19 cellular contexts compared by ENCODE assay signal in the genomic region with DNA sequence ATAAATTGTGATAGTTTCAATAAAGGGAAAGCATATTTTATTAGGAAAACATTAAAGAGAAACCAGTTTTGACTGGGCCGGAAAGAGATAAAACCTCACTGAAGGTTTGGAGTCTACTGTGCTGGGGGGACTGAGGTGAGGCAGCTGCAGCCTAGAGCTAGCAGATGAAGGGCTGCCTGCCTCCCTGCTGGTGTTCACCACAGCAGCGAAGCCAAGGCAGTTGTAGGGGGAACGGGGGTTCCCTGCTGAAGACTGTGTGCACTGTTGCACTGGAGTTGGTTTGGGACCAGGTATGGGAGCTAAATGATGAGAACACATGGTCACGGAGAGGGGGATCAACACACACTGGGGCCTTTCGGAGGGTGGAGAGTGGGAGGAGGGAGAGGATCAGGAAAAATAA.
"Had no signal": no experiment of that assay in that cellular context is flagged by ENCODE, and none has a peak within 500 bp of the region (broad histone marks: within the 10 kb centered on the region; RNA-seq: fewer than 3 reads in every experiment).

No MANE protein-coding gene starts in this region.

- H3K27me3 Mint-ChIP-seq: effector memory CD8-positive, alpha-beta T cell; natural killer cell treated with Interleukin-12 subunit alpha and Interleukin-12 subunit beta and Interleukin-15 and Interleukin-18, amount 100 ng/mL, for 72 hours; stimulated activated naive CD8-positive, alpha-beta T cell treated with anti-CD3 and anti-CD28 coated beads, Interleukin-15, Interleukin-2, amounts not matched to agents 100 ng/mL and 50 ng/mL, for 24 hours had no signal

- H3K4me3 ChIP-seq: esophagus squamous epithelium, gastroesophageal sphincter, psoas muscle, right lobe of liver, testis, tibial nerve, upper lobe of right lung had no signal

- H3K4me1 Mint-ChIP-seq: stimulated activated effector memory CD8-positive, alpha-beta T cell treated with anti-CD3 and anti-CD28 coated beads, Interleukin-12 subunit alpha, Interleukin-12 subunit beta, amount 100 ng/mL, for 72 hours had no signal

- H3K27me3 ChIP-seq: esophagus squamous epithelium, gastroesophageal sphincter, right lobe of liver, testis, tibial nerve, upper lobe of right lung had no signal

- H3K36me3 ChIP-seq: esophagus squamous epithelium, gastroesophageal sphincter, right lobe of liver, tibial nerve, upper lobe of right lung had no signal

- FAIRE-seq: islet of Langerhans had no signal

- H3K27ac Mint-ChIP-seq: effector memory CD8-positive, alpha-beta T cell; mesothelial cell of epicardium; natural killer cell treated with Interleukin-12 subunit alpha and Interleukin-12 subunit beta and Interleukin-15 and Interleukin-18, amount 100 ng/mL, for 72 hours; stimulated activated effector memory CD8-positive, alpha-beta T cell treated with anti-CD3 and anti-CD28 coated beads, Interleukin-12 subunit alpha, Interleukin-12 subunit beta, amount 100 ng/mL, for 72 hours; stimulated activated naive CD8-positive, alpha-beta T cell treated with anti-CD3 and anti-CD28 coated beads, Interleukin-15, Interleukin-2, amounts not matched to agents 100 ng/mL and 50 ng/mL, for 24 hours had no signal

- H3K4me3 Mint-ChIP-seq: effector memory CD8-positive, alpha-beta T cell; mesothelial cell of epicardium; natural killer cell treated with Interleukin-12 subunit alpha and Interleukin-12 subunit beta and Interleukin-15 and Interleukin-18, amount 100 ng/mL, for 72 hours; stimulated activated effector memory CD8-positive, alpha-beta T cell treated with anti-CD3 and anti-CD28 coated beads, Interleukin-12 subunit alpha, Interleukin-12 subunit beta, amount 100 ng/mL, for 72 hours; stimulated activated naive CD8-positive, alpha-beta T cell treated with anti-CD3 and anti-CD28 coated beads, Interleukin-15, Interleukin-2, amounts not matched to agents 100 ng/mL and 50 ng/mL, for 24 hours had no signal

- DNase-seq: effector memory CD8-positive, alpha-beta T cell; esophagus squamous epithelium; foreskin fibroblast; glutamatergic neuron; mammary epithelial cell; psoas muscle; retina; right lobe of liver; stimulated activated CD4-positive, alpha-beta T cell treated with anti-CD3 and anti-CD28 coated beads, Interleukin-4, amount 100 ng/mL, for 1 hour; stimulated activated CD8-positive, alpha-beta memory T cell treated with anti-CD3 and anti-CD28 coated beads, Interleukin-4, amount 100 ng/mL, for 48 hours; testis; upper lobe of right lung had no signal

- H3K27ac ChIP-seq: esophagus squamous epithelium, gastroesophageal sphincter, psoas muscle, right lobe of liver, testis, tibial nerve, upper lobe of right lung had no signal

- H3K4me1 ChIP-seq: esophagus squamous epithelium, gastroesophageal sphincter, psoas muscle, right lobe of liver, testis, tibial nerve, upper lobe of right lung had no signal

- H3K9me3 Mint-ChIP-seq: mesothelial cell of epicardium; stimulated activated naive CD8-positive, alpha-beta T cell treated with anti-CD3 and anti-CD28 coated beads, Interleukin-15, Interleukin-2, amounts not matched to agents 100 ng/mL and 50 ng/mL, for 24 hours had no signal

- H3K36me3 Mint-ChIP-seq: mesothelial cell of epicardium; natural killer cell treated with Interleukin-12 subunit alpha and Interleukin-12 subunit beta and Interleukin-15 and Interleukin-18, amount 100 ng/mL, for 72 hours; stimulated activated effector memory CD8-positive, alpha-beta T cell treated with anti-CD3 and anti-CD28 coated beads, Interleukin-12 subunit alpha, Interleukin-12 subunit beta, amount 100 ng/mL, for 72 hours had no signal

- H3K9me3 ChIP-seq: esophagus squamous epithelium, gastroesophageal sphincter, psoas muscle, right lobe of liver, testis, tibial nerve, upper lobe of right lung had no signal
